1 cellular context compared by ENCODE assay signal in the genomic region with DNA sequence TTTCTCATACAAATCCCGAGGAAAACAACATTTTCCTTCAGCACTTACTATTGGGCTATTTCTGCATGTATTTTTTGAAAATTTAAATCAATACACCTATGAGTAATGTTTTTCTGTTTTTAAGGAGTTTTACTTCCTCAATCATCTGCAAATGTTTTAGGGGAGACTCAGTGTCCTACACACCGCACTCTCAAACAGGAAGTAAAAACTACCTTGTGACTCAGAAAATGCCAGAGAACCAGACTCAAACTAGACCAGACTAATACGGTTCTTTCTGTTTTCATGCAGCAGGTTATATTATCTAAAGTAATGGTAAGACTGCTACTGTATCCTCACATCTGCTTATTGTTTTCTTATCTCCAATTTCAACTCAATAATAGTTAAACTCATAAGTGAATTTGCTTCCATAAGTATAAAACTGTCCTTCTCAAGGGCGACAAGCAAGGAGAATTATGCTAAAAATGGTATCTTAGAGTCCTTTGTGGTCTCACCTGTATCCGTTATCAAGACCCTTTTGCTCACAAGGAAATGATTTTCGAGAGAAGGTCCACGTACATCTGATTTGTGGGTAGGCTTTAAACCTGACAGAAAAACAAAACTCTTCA.
TF ChIP-seq lines count a peak whose summit lies in the region.

No MANE protein-coding gene starts in this region.

TF ChIP-seq in GM12878, 131 proteins besides CTCF, POLR2A, EP300 and RAD21 (continued from another document and continues in another):
- TF ChIP-seq, protein P1, sequence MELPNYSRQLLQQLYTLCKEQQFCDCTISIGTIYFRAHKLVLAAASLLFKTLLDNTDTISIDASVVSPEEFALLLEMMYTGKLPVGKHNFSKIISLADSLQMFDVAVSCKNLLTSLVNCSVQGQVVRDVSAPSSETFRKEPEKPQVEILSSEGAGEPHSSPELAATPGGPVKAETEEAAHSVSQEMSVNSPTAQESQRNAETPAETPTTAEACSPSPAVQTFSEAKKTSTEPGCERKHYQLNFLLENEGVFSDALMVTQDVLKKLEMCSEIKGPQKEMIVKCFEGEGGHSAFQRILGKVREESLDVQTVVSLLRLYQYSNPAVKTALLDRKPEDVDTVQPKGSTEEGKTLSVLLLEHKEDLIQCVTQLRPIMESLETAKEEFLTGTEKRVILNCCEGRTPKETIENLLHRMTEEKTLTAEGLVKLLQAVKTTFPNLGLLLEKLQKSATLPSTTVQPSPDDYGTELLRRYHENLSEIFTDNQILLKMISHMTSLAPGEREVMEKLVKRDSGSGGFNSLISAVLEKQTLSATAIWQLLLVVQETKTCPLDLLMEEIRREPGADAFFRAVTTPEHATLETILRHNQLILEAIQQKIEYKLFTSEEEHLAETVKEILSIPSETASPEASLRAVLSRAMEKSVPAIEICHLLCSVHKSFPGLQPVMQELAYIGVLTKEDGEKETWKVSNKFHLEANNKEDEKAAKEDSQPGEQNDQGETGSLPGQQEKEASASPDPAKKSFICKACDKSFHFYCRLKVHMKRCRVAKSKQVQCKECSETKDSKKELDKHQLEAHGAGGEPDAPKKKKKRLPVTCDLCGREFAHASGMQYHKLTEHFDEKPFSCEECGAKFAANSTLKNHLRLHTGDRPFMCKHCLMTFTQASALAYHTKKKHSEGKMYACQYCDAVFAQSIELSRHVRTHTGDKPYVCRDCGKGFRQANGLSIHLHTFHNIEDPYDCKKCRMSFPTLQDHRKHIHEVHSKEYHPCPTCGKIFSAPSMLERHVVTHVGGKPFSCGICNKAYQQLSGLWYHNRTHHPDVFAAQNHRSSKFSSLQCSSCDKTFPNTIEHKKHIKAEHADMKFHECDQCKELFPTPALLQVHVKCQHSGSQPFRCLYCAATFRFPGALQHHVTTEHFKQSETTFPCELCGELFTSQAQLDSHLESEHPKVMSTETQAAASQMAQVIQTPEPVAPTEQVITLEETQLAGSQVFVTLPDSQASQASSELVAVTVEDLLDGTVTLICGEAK (IDR thresholded peaks at IDR 0.05; ENCODE audit: borderline replicate concordance), result 0 out of 2 replicates have a peak, but pooled peaks have one; percentile 40
- TF ChIP-seq, protein P2, sequence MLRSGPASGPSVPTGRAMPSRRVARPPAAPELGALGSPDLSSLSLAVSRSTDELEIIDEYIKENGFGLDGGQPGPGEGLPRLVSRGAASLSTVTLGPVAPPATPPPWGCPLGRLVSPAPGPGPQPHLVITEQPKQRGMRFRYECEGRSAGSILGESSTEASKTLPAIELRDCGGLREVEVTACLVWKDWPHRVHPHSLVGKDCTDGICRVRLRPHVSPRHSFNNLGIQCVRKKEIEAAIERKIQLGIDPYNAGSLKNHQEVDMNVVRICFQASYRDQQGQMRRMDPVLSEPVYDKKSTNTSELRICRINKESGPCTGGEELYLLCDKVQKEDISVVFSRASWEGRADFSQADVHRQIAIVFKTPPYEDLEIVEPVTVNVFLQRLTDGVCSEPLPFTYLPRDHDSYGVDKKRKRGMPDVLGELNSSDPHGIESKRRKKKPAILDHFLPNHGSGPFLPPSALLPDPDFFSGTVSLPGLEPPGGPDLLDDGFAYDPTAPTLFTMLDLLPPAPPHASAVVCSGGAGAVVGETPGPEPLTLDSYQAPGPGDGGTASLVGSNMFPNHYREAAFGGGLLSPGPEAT (IDR thresholded peaks at IDR 0.05; ENCODE audit: low read depth), result peak; percentile 69; the same call in 1 of the 2 replicates
- no peak for TF ChIP-seq GATAD2B (conservative IDR thresholded peaks at IDR 0.05; ENCODE audit: low read depth)
- TF ChIP-seq ZSCAN29 (IDR thresholded peaks at IDR 0.05), result peak; percentile 81
- TF ChIP-seq BMI1 (IDR thresholded peaks at IDR 0.05; ENCODE audit: borderline replicate concordance), result no peak; the same call in none of the 2 replicates
- no peak for TF ChIP-seq TCF12 (IDR thresholded peaks at IDR 0.05; ENCODE audit: low read depth, low read length)
- peak; percentile 37; the same call in 1 of the 2 replicates for TF ChIP-seq MXI1 (IDR thresholded peaks at IDR 0.05; ENCODE audit: low read depth, low read length)
- TF ChIP-seq ASH2L (IDR thresholded peaks at IDR 0.05; ENCODE audit: borderline replicate concordance, low read depth), result peak; percentile 52; the same call in 1 of the 2 replicates
- peak; percentile 68 for TF ChIP-seq IKZF1 (conservative IDR thresholded peaks at IDR 0.05)
- 0 out of 3 replicates have a peak, but pooled peaks have one; percentile 59 for TF ChIP-seq POU2F2 (IDR thresholded peaks at IDR 0.05; ENCODE audit: borderline replicate concordance, low read depth, low read length)
- peak; percentile 87 for TF ChIP-seq JUNB (IDR thresholded peaks at IDR 0.05)
- TF ChIP-seq RUNX3 (IDR thresholded peaks at IDR 0.05; ENCODE audit: low read length), result peak; percentile 86
- TF ChIP-seq, protein P3, sequence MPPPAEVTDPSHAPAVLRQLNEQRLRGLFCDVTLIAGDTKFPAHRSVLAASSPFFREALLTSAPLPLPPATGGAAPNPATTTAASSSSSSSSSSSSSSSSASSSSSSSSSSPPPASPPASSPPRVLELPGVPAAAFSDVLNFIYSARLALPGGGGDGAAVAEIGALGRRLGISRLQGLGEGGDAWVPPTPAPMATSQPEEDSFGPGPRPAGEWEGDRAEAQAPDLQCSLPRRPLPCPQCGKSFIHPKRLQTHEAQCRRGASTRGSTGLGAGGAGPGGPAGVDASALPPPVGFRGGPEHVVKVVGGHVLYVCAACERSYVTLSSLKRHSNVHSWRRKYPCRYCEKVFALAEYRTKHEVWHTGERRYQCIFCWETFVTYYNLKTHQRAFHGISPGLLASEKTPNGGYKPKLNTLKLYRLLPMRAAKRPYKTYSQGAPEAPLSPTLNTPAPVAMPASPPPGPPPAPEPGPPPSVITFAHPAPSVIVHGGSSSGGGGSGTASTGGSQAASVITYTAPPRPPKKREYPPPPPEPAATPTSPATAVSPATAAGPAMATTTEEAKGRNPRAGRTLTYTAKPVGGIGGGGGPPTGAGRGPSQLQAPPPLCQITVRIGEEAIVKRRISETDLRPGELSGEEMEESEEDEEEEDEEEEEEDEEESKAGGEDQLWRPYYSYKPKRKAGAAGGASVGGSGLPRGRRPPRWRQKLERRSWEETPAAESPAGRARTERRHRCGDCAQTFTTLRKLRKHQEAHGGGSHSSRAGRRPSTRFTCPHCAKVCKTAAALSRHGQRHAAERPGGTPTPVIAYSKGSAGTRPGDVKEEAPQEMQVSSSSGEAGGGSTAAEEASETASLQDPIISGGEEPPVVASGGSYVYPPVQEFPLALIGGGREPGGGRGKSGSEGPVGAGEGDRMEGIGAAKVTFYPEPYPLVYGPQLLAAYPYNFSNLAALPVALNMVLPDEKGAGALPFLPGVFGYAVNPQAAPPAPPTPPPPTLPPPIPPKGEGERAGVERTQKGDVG (CRISPR knock-in tag; IDR thresholded peaks at IDR 0.05), result no peak
- TF ChIP-seq, protein P4, sequence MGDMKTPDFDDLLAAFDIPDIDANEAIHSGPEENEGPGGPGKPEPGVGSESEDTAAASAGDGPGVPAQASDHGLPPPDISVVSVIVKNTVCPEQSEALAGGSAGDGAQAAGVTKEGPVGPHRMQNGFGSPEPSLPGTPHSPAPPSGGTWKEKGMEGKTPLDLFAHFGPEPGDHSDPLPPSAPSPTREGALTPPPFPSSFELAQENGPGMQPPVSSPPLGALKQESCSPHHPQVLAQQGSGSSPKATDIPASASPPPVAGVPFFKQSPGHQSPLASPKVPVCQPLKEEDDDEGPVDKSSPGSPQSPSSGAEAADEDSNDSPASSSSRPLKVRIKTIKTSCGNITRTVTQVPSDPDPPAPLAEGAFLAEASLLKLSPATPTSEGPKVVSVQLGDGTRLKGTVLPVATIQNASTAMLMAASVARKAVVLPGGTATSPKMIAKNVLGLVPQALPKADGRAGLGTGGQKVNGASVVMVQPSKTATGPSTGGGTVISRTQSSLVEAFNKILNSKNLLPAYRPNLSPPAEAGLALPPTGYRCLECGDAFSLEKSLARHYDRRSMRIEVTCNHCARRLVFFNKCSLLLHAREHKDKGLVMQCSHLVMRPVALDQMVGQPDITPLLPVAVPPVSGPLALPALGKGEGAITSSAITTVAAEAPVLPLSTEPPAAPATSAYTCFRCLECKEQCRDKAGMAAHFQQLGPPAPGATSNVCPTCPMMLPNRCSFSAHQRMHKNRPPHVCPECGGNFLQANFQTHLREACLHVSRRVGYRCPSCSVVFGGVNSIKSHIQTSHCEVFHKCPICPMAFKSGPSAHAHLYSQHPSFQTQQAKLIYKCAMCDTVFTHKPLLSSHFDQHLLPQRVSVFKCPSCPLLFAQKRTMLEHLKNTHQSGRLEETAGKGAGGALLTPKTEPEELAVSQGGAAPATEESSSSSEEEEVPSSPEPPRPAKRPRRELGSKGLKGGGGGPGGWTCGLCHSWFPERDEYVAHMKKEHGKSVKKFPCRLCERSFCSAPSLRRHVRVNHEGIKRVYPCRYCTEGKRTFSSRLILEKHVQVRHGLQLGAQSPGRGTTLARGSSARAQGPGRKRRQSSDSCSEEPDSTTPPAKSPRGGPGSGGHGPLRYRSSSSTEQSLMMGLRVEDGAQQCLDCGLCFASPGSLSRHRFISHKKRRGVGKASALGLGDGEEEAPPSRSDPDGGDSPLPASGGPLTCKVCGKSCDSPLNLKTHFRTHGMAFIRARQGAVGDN (IDR thresholded peaks at IDR 0.05), result peak; percentile 80
- TF ChIP-seq, protein P5, sequence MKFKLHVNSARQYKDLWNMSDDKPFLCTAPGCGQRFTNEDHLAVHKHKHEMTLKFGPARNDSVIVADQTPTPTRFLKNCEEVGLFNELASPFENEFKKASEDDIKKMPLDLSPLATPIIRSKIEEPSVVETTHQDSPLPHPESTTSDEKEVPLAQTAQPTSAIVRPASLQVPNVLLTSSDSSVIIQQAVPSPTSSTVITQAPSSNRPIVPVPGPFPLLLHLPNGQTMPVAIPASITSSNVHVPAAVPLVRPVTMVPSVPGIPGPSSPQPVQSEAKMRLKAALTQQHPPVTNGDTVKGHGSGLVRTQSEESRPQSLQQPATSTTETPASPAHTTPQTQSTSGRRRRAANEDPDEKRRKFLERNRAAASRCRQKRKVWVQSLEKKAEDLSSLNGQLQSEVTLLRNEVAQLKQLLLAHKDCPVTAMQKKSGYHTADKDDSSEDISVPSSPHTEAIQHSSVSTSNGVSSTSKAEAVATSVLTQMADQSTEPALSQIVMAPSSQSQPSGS (IDR thresholded peaks at IDR 0.05; ENCODE audit: low read length), result peak; percentile 83
- TF ChIP-seq ATF7 (IDR thresholded peaks at IDR 0.05; ENCODE audit: low read depth), result peak; percentile 79
- TF ChIP-seq NFIC (IDR thresholded peaks at IDR 0.05; ENCODE audit: low read depth, low read length), result peak; percentile 95
- TF ChIP-seq CEBPB (IDR thresholded peaks at IDR 0.05; ENCODE audit: borderline replicate concordance in 1 of 2, low read depth in 2 of 2, low read length in 2 of 2), result no peak; a peak in 1 of 4 replicates
- no peak for TF ChIP-seq SREBF1 (IDR thresholded peaks at IDR 0.05; ENCODE audit: low read length)
- TF ChIP-seq JUND (IDR thresholded peaks at IDR 0.05; ENCODE audit: low read depth, low read length), result peak; percentile 19; the same call in 1 of the 2 replicates
- TF ChIP-seq TCF3 (IDR thresholded peaks at IDR 0.05; ENCODE audit: borderline replicate concordance, insufficient read depth, low read depth, low read length), result no peak
- TF ChIP-seq TCF7 (IDR thresholded peaks at IDR 0.05; ENCODE audit: borderline replicate concordance), result 0 out of 2 replicates have a peak, but pooled peaks have one; percentile 40
- TF ChIP-seq STAT3 (IDR thresholded peaks at IDR 0.05; ENCODE audit: low read depth, low read length), result 0 out of 2 replicates have a peak, but pooled peaks have one; percentile 29
- peak; percentile 27; the same call in 1 of the 2 replicates for TF ChIP-seq ZNF24 (IDR thresholded peaks at IDR 0.05)
- peak; percentile 54 for TF ChIP-seq RAD51 (IDR thresholded peaks at IDR 0.05)
- TF ChIP-seq, protein P6, sequence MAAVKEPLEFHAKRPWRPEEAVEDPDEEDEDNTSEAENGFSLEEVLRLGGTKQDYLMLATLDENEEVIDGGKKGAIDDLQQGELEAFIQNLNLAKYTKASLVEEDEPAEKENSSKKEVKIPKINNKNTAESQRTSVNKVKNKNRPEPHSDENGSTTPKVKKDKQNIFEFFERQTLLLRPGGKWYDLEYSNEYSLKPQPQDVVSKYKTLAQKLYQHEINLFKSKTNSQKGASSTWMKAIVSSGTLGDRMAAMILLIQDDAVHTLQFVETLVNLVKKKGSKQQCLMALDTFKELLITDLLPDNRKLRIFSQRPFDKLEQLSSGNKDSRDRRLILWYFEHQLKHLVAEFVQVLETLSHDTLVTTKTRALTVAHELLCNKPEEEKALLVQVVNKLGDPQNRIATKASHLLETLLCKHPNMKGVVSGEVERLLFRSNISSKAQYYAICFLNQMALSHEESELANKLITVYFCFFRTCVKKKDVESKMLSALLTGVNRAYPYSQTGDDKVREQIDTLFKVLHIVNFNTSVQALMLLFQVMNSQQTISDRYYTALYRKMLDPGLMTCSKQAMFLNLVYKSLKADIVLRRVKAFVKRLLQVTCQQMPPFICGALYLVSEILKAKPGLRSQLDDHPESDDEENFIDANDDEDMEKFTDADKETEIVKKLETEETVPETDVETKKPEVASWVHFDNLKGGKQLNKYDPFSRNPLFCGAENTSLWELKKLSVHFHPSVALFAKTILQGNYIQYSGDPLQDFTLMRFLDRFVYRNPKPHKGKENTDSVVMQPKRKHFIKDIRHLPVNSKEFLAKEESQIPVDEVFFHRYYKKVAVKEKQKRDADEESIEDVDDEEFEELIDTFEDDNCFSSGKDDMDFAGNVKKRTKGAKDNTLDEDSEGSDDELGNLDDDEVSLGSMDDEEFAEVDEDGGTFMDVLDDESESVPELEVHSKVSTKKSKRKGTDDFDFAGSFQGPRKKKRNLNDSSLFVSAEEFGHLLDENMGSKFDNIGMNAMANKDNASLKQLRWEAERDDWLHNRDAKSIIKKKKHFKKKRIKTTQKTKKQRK (IDR thresholded peaks at IDR 0.05; ENCODE audit: low read depth, low read length), result no peak
- TF ChIP-seq, protein P7, sequence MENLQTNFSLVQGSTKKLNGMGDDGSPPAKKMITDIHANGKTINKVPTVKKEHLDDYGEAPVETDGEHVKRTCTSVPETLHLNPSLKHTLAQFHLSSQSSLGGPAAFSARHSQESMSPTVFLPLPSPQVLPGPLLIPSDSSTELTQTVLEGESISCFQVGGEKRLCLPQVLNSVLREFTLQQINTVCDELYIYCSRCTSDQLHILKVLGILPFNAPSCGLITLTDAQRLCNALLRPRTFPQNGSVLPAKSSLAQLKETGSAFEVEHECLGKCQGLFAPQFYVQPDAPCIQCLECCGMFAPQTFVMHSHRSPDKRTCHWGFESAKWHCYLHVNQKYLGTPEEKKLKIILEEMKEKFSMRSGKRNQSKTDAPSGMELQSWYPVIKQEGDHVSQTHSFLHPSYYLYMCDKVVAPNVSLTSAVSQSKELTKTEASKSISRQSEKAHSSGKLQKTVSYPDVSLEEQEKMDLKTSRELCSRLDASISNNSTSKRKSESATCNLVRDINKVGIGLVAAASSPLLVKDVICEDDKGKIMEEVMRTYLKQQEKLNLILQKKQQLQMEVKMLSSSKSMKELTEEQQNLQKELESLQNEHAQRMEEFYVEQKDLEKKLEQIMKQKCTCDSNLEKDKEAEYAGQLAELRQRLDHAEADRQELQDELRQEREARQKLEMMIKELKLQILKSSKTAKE (IDR thresholded peaks at IDR 0.05; ENCODE audit: low read depth, poor library complexity, severe bottlenecking), result peak; percentile 96
- TF ChIP-seq TBL1XR1 (IDR thresholded peaks at IDR 0.05; ENCODE audit: low read depth, low read length), result 0 out of 2 replicates have a peak, but pooled peaks have one; percentile 54
